Comparison of ENCODE assay signal across 8 cellular contexts in genomic region chr1:26529405-26529654, GRCh38. TPM values are rescaled to one million over a fixed set of nuclear protein-coding genes. Genes with fewer than 3 reads are reported as not detected.
DNase-seq lines count a peak whose midpoint lies in the region; TF ChIP-seq lines count a peak whose summit lies in the region.

No MANE protein-coding gene starts in this region.

- peak overlapping the region; percentile 67 for H3K4me2 ChIP-seq in parathyroid adenoma (ENCODE audit: low read length)

- H3K27ac ChIP-seq in ectodermal cell (ENCODE audit: insufficient read depth, low read depth, low read length, poor library complexity, severe bottlenecking) = no peak overlapping the region
- H3K27ac ChIP-seq in parathyroid adenoma = no peak overlapping the region

- WGBS in ectodermal cell, 2 experiments = 1% methylated on average over 19 of the region's 19 CpGs

- H3K4me1 ChIP-seq in ectodermal cell (ENCODE audit: control insufficient read depth, insufficient read depth, low read length) = peaks cover 19% of the 10 kb centered on the region
- peaks cover 9% of the 10 kb centered on the region for H3K4me1 ChIP-seq in parathyroid adenoma

- no peak for TF ChIP-seq POLR2A in NB4 (IDR thresholded peaks at IDR 0.05; ENCODE audit: extremely low read depth, insufficient read length)

- peak overlapping the region; percentile 80 for H2AFZ ChIP-seq in parathyroid adenoma

- DNase-seq in ELF-1 (ENCODE audit: low read depth, low spot score) (peak; percentile 60), NB4 (ENCODE audit: low read depth) (no peak), germinal center (ENCODE audit: low spot score) (no peak), GOT3 (lab: John Stamatoyannopoulos, UW) (no peak), LoVo (ENCODE audit: low spot score) (no peak), NOMO-1 treated with dmso at 0.1 percent for 144 hours (lab: John Stamatoyannopoulos, UW; ENCODE audit: unreplicated experiment) (no peak)

- H3K27me3 ChIP-seq in ectodermal cell (ENCODE audit: control insufficient read depth, insufficient read depth, low read length, poor library complexity, severe bottlenecking) (peaks cover 8% of the 10 kb centered on the region), parathyroid adenoma (ENCODE audit: control insufficient read depth, insufficient read depth, low read length) (no peaks in the 10 kb centered on the region)

- H3K4me3 ChIP-seq in NB4 (ENCODE audit: low read depth, low read length) = peak overlapping the region; percentile 48
- peak overlapping the region; percentile 31 for H3K4me3 ChIP-seq in ectodermal cell (ENCODE audit: insufficient read depth, low read depth, low read length)
- H3K4me3 ChIP-seq in parathyroid adenoma (ENCODE audit: low read depth, low read length) = peak overlapping the region; percentile 51

- H3K9ac ChIP-seq in parathyroid adenoma = no peak overlapping the region

- H3K9me3 ChIP-seq in ectodermal cell (ENCODE audit: control insufficient read depth, low read length) (no peaks in the 10 kb centered on the region), parathyroid adenoma (ENCODE audit: control insufficient read depth, low read length) (no peaks in the 10 kb centered on the region)

- no peaks in the 10 kb centered on the region for H3K36me3 ChIP-seq in ectodermal cell (ENCODE audit: control insufficient read depth, insufficient read depth, low read length)
- H3K36me3 ChIP-seq in parathyroid adenoma (ENCODE audit: control insufficient read depth, insufficient read depth, low read length) = no peaks in the 10 kb centered on the region

- peaks cover 6% of the 10 kb centered on the region for H3K79me2 ChIP-seq in parathyroid adenoma

- TF ChIP-seq CTCF in NB4 (IDR thresholded peaks at IDR 0.05; ENCODE audit: low read depth, low read length) = no peak
- no peak for TF ChIP-seq CTCF in parathyroid adenoma (IDR thresholded peaks at IDR 0.05)

RNA-seq across cellular contexts. Expression of gene RPS6KA1, which starts 0.2 kb away (rescaled TPM):
- 30.5 TPM for polyA plus RNA-seq in ectodermal cell (2013, experiment 1 of 4)
- 31.8 TPM for polyA plus RNA-seq in ectodermal cell (2013, experiment 2 of 4)
- polyA plus RNA-seq in ectodermal cell (2013, experiment 3 of 4) = 22.8 TPM
- polyA plus RNA-seq in ectodermal cell (2013, experiment 4 of 4) = 23.7 TPM

RNA-seq across cellular contexts. Expression of gene HMGN2, which starts 57.1 kb away (rescaled TPM):
- 1,613 TPM for polyA plus RNA-seq in ectodermal cell (2013, experiment 1 of 4)
- polyA plus RNA-seq in ectodermal cell (2013, experiment 2 of 4) = 1,475 TPM
- 1,408 TPM for polyA plus RNA-seq in ectodermal cell (2013, experiment 3 of 4)
- polyA plus RNA-seq in ectodermal cell (2013, experiment 4 of 4) = 1,522 TPM
